10 cellular contexts compared by ENCODE assay signal in the genomic region with DNA sequence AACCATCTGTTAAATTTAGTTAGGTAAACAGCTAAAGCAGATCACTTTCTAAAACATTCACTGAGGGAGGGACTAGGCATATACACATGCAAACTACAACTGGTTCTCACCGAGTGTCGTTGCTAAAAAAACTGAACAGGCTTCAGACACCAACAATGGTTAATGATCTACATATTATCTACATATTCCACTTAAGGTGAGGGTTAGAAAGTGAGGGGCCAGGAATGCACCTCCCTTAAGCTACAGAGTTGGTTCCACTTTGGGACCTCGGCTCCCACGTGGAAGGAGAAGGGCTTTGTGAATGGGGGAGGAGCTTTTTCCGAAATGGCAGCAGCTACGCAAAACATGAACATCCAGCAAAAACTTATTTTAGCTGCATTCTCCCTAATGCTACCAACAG. TPM values are rescaled to one million over a fixed set of nuclear protein-coding genes. Genes with fewer than 3 reads are reported as not detected.
DNase-seq lines count a peak whose midpoint lies in the region; ATAC-seq and TF ChIP-seq lines count a peak whose summit lies in the region.
"Had no signal": no experiment of that assay in that cellular context is flagged by ENCODE, and none has a peak within 500 bp of the region (broad histone marks: within the 10 kb centered on the region; RNA-seq: fewer than 3 reads in every experiment).

No MANE protein-coding gene starts in this region.

- H3K9me3 Mint-ChIP-seq in HFFc6 = no peaks in the 10 kb centered on the region
- no peaks in the 10 kb centered on the region for H3K9me3 Mint-ChIP-seq in chondrocyte (ENCODE audit: low read depth)

- H3K4me1 ChIP-seq in smooth muscle cell (ENCODE audit: low read depth) (peaks cover 73% of the 10 kb centered on the region), PC-9 (replicated peaks; ENCODE audit: insufficient read depth) (peaks cover 21% of the 10 kb centered on the region)

- H3K36me3 Mint-ChIP-seq in HFFc6 (ENCODE audit: low read depth) (peaks cover 16% of the 10 kb centered on the region), chondrocyte (ENCODE audit: low read depth) (peaks cover 2% of the 10 kb centered on the region)

- intact Hi-C loops in PC-9 (cut with micrococcal nuclease; ENCODE audit: unreplicated experiment) = no loop called here

- TF ChIP-seq CTCF in HFFc6 (IDR thresholded peaks at IDR 0.05) = no peak
- TF ChIP-seq CTCF in chondrocyte (IDR thresholded peaks at IDR 0.05) = no peak
- TF ChIP-seq CTCF in smooth muscle cell (IDR thresholded peaks at IDR 0.05; ENCODE audit: borderline replicate concordance, insufficient read depth, poor library complexity, severe bottlenecking) = no peak
- no peak for TF ChIP-seq CTCF in PC-9 (conservative IDR thresholded peaks at IDR 0.05)

- H3K36me3 ChIP-seq in smooth muscle cell (ENCODE audit: low read depth) = no peaks in the 10 kb centered on the region
- H3K36me3 ChIP-seq in PC-9 (ENCODE audit: low read depth) = peaks cover 2% of the 10 kb centered on the region; the same call in 1 of the 2 replicates

- no TSS peak for BruUV-seq in PC-9 (replicated peaks; lab: Mats Ljungman, UMichigan)

- CTCF ChIA-PET in PC-9 (lab: Charles Lee) = no interaction called here

- no peak for DNase-seq in HFFc6
- no peak for DNase-seq in chondrocyte (ENCODE audit: low spot score)
- peak; percentile 49 for DNase-seq in left kidney (ENCODE audit: low read depth, low spot score)
- DNase-seq in smooth muscle cell (lab: John Stamatoyannopoulos, UW; ENCODE audit: unreplicated experiment) = no peak
- no peak for DNase-seq in PC-9
- DNase-seq in DMS79 (lab: John Stamatoyannopoulos, UW) = no peak
- DNase-seq in stimulated activated CD4-positive, alpha-beta T cell treated with anti-CD3 and anti-CD28 coated beads, Interleukin-4, amount 100 ng/mL, for 1 hour = no peak
- DNase-seq: NCI-H2029, SW 1271 had no signal

- POLR2A ChIA-PET in PC-9 (lab: Charles Lee; ENCODE audit: unreplicated experiment) = no interaction called here

- H3F3A ChIP-seq in smooth muscle cell (ENCODE audit: low read depth) = peaks cover 14% of the 10 kb centered on the region
- H3F3A ChIP-seq in PC-9 (ENCODE audit: insufficient read depth, low read depth) = 0 out of 2 replicates have a peak, but pooled peaks cover 4% of the 10 kb centered on the region

- H3K9me3 ChIP-seq in smooth muscle cell (replicated peaks; ENCODE audit: low read depth) (no peaks in the 10 kb centered on the region), PC-9 (ENCODE audit: insufficient read depth, low read depth) (no peaks in the 10 kb centered on the region)

- 19% methylated on average over 6 of the region's 6 CpGs for WGBS in smooth muscle cell (ENCODE audit: low lambda C conversion rate)

- H3K79me2 ChIP-seq in smooth muscle cell (ENCODE audit: low read depth) (peaks cover 88% of the 10 kb centered on the region), PC-9 (ENCODE audit: low read depth) (peaks cover 92% of the 10 kb centered on the region)

- peak overlapping the region; percentile 74 for H3K27ac ChIP-seq in smooth muscle cell (ENCODE audit: low read depth)
- no peak overlapping the region for H3K27ac ChIP-seq in PC-9

- peak overlapping the region; percentile 87 for H3K4me2 ChIP-seq in smooth muscle cell
- H3K4me2 ChIP-seq in PC-9 = no peak overlapping the region

- H3K9ac ChIP-seq in smooth muscle cell (ENCODE audit: low read depth) = peak overlapping the region; percentile 29

- peak overlapping the region; percentile 88 for H3K27ac Mint-ChIP-seq in HFFc6
- H3K27ac Mint-ChIP-seq in chondrocyte (ENCODE audit: unreplicated experiment) = peak overlapping the region; percentile 89

- H3K4me3 ChIP-seq in smooth muscle cell (peak overlapping the region; percentile 27), PC-9 (no peak overlapping the region)

- no peaks in the 10 kb centered on the region for H3K9me2 ChIP-seq in PC-9 (ENCODE audit: insufficient read depth)

- H4K20me1 ChIP-seq in smooth muscle cell (ENCODE audit: low read depth) (peaks cover 84% of the 10 kb centered on the region), PC-9 (ENCODE audit: insufficient read depth) (peaks cover 58% of the 10 kb centered on the region)

- H2AFZ ChIP-seq in smooth muscle cell (ENCODE audit: low read depth) = no peak overlapping the region
- H2AFZ ChIP-seq in PC-9 = no peak overlapping the region

- peak overlapping the region; percentile 97 for H3K4me3 Mint-ChIP-seq in HFFc6
- peak overlapping the region; percentile 51 for H3K4me3 Mint-ChIP-seq in chondrocyte (ENCODE audit: unreplicated experiment)

- H3K27me3 Mint-ChIP-seq in HFFc6 (ENCODE audit: insufficient read depth) (peaks cover 5% of the 10 kb centered on the region; the same call in 1 of the 2 replicates), chondrocyte (ENCODE audit: low read depth) (no peaks in the 10 kb centered on the region)

- H3K4me1 Mint-ChIP-seq in HFFc6 (ENCODE audit: low read depth) (peaks cover 73% of the 10 kb centered on the region), chondrocyte (ENCODE audit: low read depth) (peaks cover 78% of the 10 kb centered on the region)

- no peak for ATAC-seq in HG03139 (IDR thresholded peaks at IDR 0.05; ENCODE audit: unreplicated experiment)

- no peaks in the 10 kb centered on the region for H3K27me3 ChIP-seq in smooth muscle cell (ENCODE audit: low read depth)
- H3K27me3 ChIP-seq in PC-9 (ENCODE audit: insufficient read depth, low read depth) = no peaks in the 10 kb centered on the region

RNA-seq across cellular contexts. Expression of a gene that starts 5.8 kb away (rescaled TPM):
- 10 to 100 TPM; 70.6 to 86.9 (median 78.8) TPM for total RNA-seq in HFFc6 (2021; fragmentation: NEBNext Ultra II Directional; extraction: Animal tissue kit (Norgen Biotek cat#: 25700))
- total RNA-seq in chondrocyte = 62.6 to 90.6 TPM (median 86.4 TPM) in 3 replicates
- total RNA-seq in smooth muscle cell = 38.6 and 49.9 TPM in 2 replicates
- polyA plus RNA-seq in smooth muscle cell = 69.5 and 79.8 TPM in 2 replicates
- 60.5 and 64.4 TPM in 2 replicates for total RNA-seq in PC-9 (2021)
